ENCODE assay signal across 25 cellular contexts in the genomic region with DNA sequence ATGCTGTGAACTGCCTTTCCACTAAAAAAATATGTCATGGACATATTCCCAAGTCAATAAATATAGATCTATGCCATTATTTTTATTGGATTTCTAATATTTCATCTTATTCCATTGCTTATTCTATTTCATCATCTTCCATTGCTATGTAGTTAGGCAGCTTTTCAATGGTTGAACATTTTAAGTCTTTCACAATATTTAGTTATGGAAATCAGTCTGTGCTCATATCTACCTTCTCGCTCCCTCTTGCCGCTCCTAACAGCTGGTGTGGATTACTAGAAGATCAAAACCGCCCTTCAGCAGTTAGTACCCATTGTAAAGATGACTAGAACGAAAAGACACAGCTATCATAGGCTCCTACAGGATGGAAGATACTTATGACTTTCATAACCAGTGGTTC.
"Had no signal": no experiment of that assay in that cellular context is flagged by ENCODE, and none has a peak within 500 bp of the region (broad histone marks: within the 10 kb centered on the region; RNA-seq: fewer than 3 reads in every experiment).

No MANE protein-coding gene starts in this region.

- H3K27ac ChIP-seq: neural progenitor cell, ovary, parathyroid adenoma, psoas muscle, right lobe of liver, sigmoid colon, stomach, suprapubic skin, testis, tibial artery, transverse colon, upper lobe of right lung, uterus had no signal

- H3K4me3 ChIP-seq: neural progenitor cell, ovary, psoas muscle, right lobe of liver, sigmoid colon, stomach, suprapubic skin, testis, tibial artery, transverse colon, upper lobe of right lung, uterus had no signal

- H3K9me3 ChIP-seq: ovary, psoas muscle, right lobe of liver, stomach, suprapubic skin, testis, tibial artery, transverse colon, upper lobe of right lung, uterus had no signal

- DNase-seq: natural killer cell; occipital lobe; ovary; posterior cingulate gyrus; psoas muscle; right cardiac atrium; right lobe of liver; sigmoid colon; small intestine; stimulated activated CD4-positive, alpha-beta T cell treated with anti-CD3 and anti-CD28 coated beads, Interleukin-15, amount 100 ng/mL, for 24 hours; stimulated activated CD4-positive, alpha-beta T cell treated with anti-CD3 and anti-CD28 coated beads, Interleukin-2, amount 100 ng/mL, for 24 hours; stimulated activated CD4-positive, alpha-beta T cell treated with anti-CD3 and anti-CD28 coated beads, Interleukin-2, amount 100 ng/mL, for 48 hours; stimulated activated CD4-positive, alpha-beta T cell treated with anti-CD3 and anti-CD28 coated beads, Interleukin-4, amount 100 ng/mL, for 24 hours; stimulated activated naive B cell treated with anti-CD40 and anti-IgM and Interleukin-4, amounts not matched to agents 10 μg/mL and 1 μg/mL and 100 μg/mL, for 72 hours; stimulated activated naive CD4-positive, alpha-beta T cell treated with Interleukin-2 at 50 U/mL for 16 hours; stomach; testis; tibial artery; transverse colon; upper lobe of right lung; uterus had no signal

- H2AFZ ChIP-seq: neural progenitor cell, parathyroid adenoma had no signal

- H3K27me3 ChIP-seq: neural progenitor cell, ovary, right lobe of liver, sigmoid colon, stomach, suprapubic skin, testis, tibial artery, transverse colon, upper lobe of right lung, uterus had no signal

- H3K9ac ChIP-seq: neural progenitor cell, parathyroid adenoma had no signal

- ATAC-seq: natural killer cell; psoas muscle; right cardiac atrium; stimulated activated effector memory CD8-positive, alpha-beta T cell treated with anti-CD3 and anti-CD28 coated beads, Interleukin-12 subunit alpha, Interleukin-12 subunit beta, amount 100 ng/mL, for 72 hours; stimulated activated naive B cell treated with anti-CD40 and anti-IgM and Interleukin-4, amounts not matched to agents 10 μg/mL and 1 μg/mL and 100 μg/mL, for 72 hours; upper lobe of right lung had no signal

- H3K4me2 ChIP-seq: neural progenitor cell had no signal

- H3K4me1 ChIP-seq: neural progenitor cell, parathyroid adenoma, psoas muscle, sigmoid colon, stomach, suprapubic skin, testis, tibial artery, transverse colon, upper lobe of right lung, uterus had no signal

- H3K36me3 ChIP-seq: neural progenitor cell, ovary, right lobe of liver, sigmoid colon, stomach, suprapubic skin, tibial artery, transverse colon, upper lobe of right lung, uterus had no signal
